19 cellular contexts compared by ENCODE assay signal in genomic region chr12:86959766-86960458, GRCh38.
"Had no signal": no experiment of that assay in that cellular context is flagged by ENCODE, and none has a peak within 500 bp of the region (broad histone marks: within the 10 kb centered on the region; RNA-seq: fewer than 3 reads in every experiment).

No MANE protein-coding gene starts in this region.

- H3K4me1 ChIP-seq: esophagus squamous epithelium, parathyroid adenoma, tibial nerve, upper lobe of left lung had no signal

- H3K36me3 ChIP-seq: esophagus squamous epithelium, neutrophil, thoracic aorta, tibial nerve, upper lobe of left lung had no signal

- ATAC-seq: left lobe of liver; mucosa of descending colon; natural killer cell treated with Interleukin-12 subunit alpha and Interleukin-12 subunit beta and Interleukin-15 and Interleukin-18, amount 100 ng/mL, for 72 hours; sciatic nerve; stimulated activated memory B cell treated with anti-CD40 and anti-IgM and Interleukin-4, amounts not matched to agents 10 μg/mL and 1 μg/mL and 100 μg/mL, for 72 hours; stimulated activated naive CD8-positive, alpha-beta T cell treated with anti-CD3 and anti-CD28 coated beads, Interleukin-15, Interleukin-2, amounts not matched to agents 100 U/mL and 50 U/mL, for 24 hours had no signal

- H3K27me3 ChIP-seq: dorsolateral prefrontal cortex, esophagus squamous epithelium, neutrophil, tibial nerve, upper lobe of left lung had no signal

- H3K27ac ChIP-seq: dorsolateral prefrontal cortex, esophagus squamous epithelium, neutrophil, parathyroid adenoma, thoracic aorta, tibial nerve, upper lobe of left lung had no signal

- H2AFZ ChIP-seq: parathyroid adenoma had no signal

- H3K9me3 ChIP-seq: esophagus squamous epithelium, mucosa of descending colon, neutrophil, thoracic aorta, tibial nerve, upper lobe of left lung had no signal

- H3K79me2 ChIP-seq: parathyroid adenoma had no signal

- H3K4me3 ChIP-seq: dorsolateral prefrontal cortex, esophagus squamous epithelium, lung, mucosa of descending colon, thoracic aorta, tibial nerve, upper lobe of left lung had no signal

- DNase-seq: dorsolateral prefrontal cortex; effector CD4-positive, alpha-beta T cell; esophagus squamous epithelium; mesenchymal stem cell; mucosa of descending colon; naive B cell; stimulated activated CD4-positive, alpha-beta T cell treated with anti-CD3 and anti-CD28 coated beads, Interleukin-4, amount 100 ng/mL, for 4 hours; stimulated activated naive CD8-positive, alpha-beta T cell treated with anti-CD3 and anti-CD28 coated beads, Interleukin-15, Interleukin-2, amounts not matched to agents 100 U/mL and 50 U/mL, for 24 hours; substantia nigra; upper lobe of left lung had no signal
